10 cellular contexts compared by ENCODE assay signal in the genomic region with DNA sequence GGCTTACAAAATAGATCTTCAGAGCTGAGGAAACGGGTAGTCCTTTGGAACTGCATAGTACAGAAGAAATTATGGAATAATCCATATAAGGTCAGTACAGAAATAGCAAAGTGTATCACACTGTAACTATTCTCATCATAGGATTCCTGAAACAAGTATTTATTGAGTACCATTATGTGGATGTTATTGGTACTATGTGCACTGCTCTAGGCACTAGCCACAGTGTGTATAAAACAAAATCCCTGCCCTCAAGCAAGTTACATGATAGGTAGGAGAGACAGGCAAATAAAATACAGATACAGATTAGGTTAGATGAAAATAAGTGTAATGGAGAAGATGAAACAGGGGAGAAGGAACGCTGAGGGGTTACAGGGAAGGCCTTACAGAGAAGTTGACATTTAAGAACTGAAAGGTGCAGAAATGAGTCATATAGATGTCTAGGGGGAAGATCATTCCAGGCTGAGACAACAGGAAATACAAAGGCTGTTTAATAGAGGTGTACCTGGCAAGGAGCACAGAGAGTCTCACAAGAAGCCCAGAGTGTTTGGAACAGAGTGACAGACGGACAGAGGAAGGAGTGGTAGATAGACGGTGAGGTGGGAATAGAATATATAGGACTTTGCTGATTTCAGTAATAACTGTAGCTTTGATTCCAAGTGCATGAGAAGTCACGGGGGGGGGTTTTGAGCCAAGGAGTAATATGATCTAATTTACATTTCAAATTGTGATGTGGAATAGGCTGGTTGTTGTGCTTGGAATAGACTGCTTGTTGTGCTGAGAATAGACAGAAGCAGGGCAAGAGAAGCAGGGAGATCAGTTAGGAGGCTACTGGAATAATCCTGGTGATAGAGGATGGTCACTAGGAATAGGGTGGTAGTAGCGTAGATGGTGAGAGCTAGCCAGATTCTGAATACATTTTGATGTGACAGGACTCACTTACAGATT. TPM values are rescaled to one million over a fixed set of nuclear protein-coding genes. Genes with fewer than 3 reads are reported as not detected.
A peak's percentile ranks its signal among the peaks of the same experiment; 100 is the strongest.
DNase-seq lines count a peak whose midpoint lies in the region; ATAC-seq and TF ChIP-seq lines count a peak whose summit lies in the region.
"Had no signal": no experiment of that assay in that cellular context is flagged by ENCODE, and none has a peak within 500 bp of the region (broad histone marks: within the 10 kb centered on the region; RNA-seq: fewer than 3 reads in every experiment).

No MANE protein-coding gene starts in this region.

- H3K27me3 ChIP-seq in GM23248 (replicated peaks; ENCODE audit: insufficient read depth) (no peaks in the 10 kb centered on the region), MM.1S (replicated peaks; ENCODE audit: insufficient read depth, low read length) (no peaks in the 10 kb centered on the region)

- in situ Hi-C loops in GM23248 (cut with MboI): loop anchor here (10.0 kb wide), 1 partner anchor 208 kb away; no protein-coding TSS in a partner anchor

- peaks cover 39% of the 10 kb centered on the region for H3K4me1 Mint-ChIP-seq in Calu3 (ENCODE audit: low read depth, unreplicated experiment)

- H3F3A ChIP-seq in GM23248 (ENCODE audit: insufficient read depth): peaks cover 37% of the 10 kb centered on the region
- no peaks in the 10 kb centered on the region for H3F3A ChIP-seq in MM.1S (ENCODE audit: insufficient read depth, low read length)

- no peak for TF ChIP-seq CTCF in Calu3 (IDR thresholded peaks at IDR 0.05; ENCODE audit: unreplicated experiment)
- no peak for TF ChIP-seq CTCF in MM.1S (IDR thresholded peaks at IDR 0.05; ENCODE audit: low read length)

- no peaks in the 10 kb centered on the region for H4K20me1 ChIP-seq in GM23248 (ENCODE audit: insufficient read depth)
- no peaks in the 10 kb centered on the region for H4K20me1 ChIP-seq in MM.1S (ENCODE audit: insufficient read depth, low read length)

- H3K4me3 Mint-ChIP-seq in Calu3 (ENCODE audit: low read depth, unreplicated experiment): peak overlapping the region; percentile 34

- CTCF ChIA-PET in Calu3 (lab: Charles Lee): interaction anchor here (1.3 kb wide), 1 partner anchor 13 kb away, joined by 6 read pairs; a partner anchor contains a TSS

- intact Hi-C loops in Calu3 (cut with micrococcal nuclease; ENCODE audit: unreplicated experiment): no loop called here

- 0 out of 2 replicates have a peak overlapping the region, but pooled peaks have one; percentile 22 for H3K27ac ChIP-seq in GM23248
- H3K27ac ChIP-seq in MM.1S (ENCODE audit: low read length): no peak overlapping the region

- H3K4me1 ChIP-seq in GM23248 (ENCODE audit: insufficient read depth) (peaks cover 42% of the 10 kb centered on the region), MM.1S (ENCODE audit: low read length) (0 out of 2 replicates have a peak, but pooled peaks cover 3% of the 10 kb centered on the region)

- DNase-seq in Calu3: peak; percentile 6
- peak; percentile 44 for DNase-seq in GM23248
- DNase-seq in SW480 (ENCODE audit: low spot score): peak; percentile 8
- DNase-seq in kidney tubule cell (ENCODE audit: low spot score): peak; percentile 70
- no peak for DNase-seq in NCI-H82 (lab: John Stamatoyannopoulos, UW)
- DNase-seq in A172 (ENCODE audit: low spot score): no peak
- no peak for DNase-seq in MM.1S

- no peak for ATAC-seq in GM19035 (IDR thresholded peaks at IDR 0.05; ENCODE audit: unreplicated experiment)

- BruUV-seq in Calu3 (replicated peaks; lab: Mats Ljungman, UMichigan): no TSS peak

- H3K36me3 Mint-ChIP-seq in Calu3 (ENCODE audit: insufficient read depth, unreplicated experiment): peaks cover 6% of the 10 kb centered on the region

- 81 to 84% methylated on average over 6 of the region's 6 CpGs for WGBS in GM23248 (ENCODE audit: low coverage in 1 of 2, low lambda C conversion rate in 2 of 2, missing lambda C conversion rate in 2 of 2), 2 experiments

- H3K36me3 ChIP-seq in GM23248 (ENCODE audit: low read depth) (peaks cover 35% of the 10 kb centered on the region; the same call in 1 of the 2 replicates), MM.1S (replicated peaks; ENCODE audit: insufficient read depth, low read length) (no peaks in the 10 kb centered on the region; the same call in 1 of the 2 replicates)

- no peak overlapping the region for H3K9ac ChIP-seq in GM23248
- no peak overlapping the region for H3K9ac ChIP-seq in MM.1S (ENCODE audit: low read length)

- H3K27me3 Mint-ChIP-seq in Calu3 (ENCODE audit: unreplicated experiment): no peaks in the 10 kb centered on the region

- H3K9me2 ChIP-seq in GM23248 (ENCODE audit: insufficient read depth) (no peaks in the 10 kb centered on the region), MM.1S (replicated peaks; ENCODE audit: insufficient read depth, low read length) (no peaks in the 10 kb centered on the region)

- H3K4me3 ChIP-seq in GM23248 (no peak overlapping the region), MM.1S (ENCODE audit: low read length) (no peak overlapping the region)

- H3K9me3 ChIP-seq in GM23248 (ENCODE audit: low read depth) (no peaks in the 10 kb centered on the region), MM.1S (replicated peaks; ENCODE audit: insufficient read depth, low read length) (no peaks in the 10 kb centered on the region)

- H3K9me3 Mint-ChIP-seq in Calu3 (ENCODE audit: low read depth, unreplicated experiment): no peaks in the 10 kb centered on the region

- peak overlapping the region; percentile 58 for H3K27ac Mint-ChIP-seq in Calu3 (ENCODE audit: unreplicated experiment)

- H3K79me2 ChIP-seq in GM23248 (ENCODE audit: insufficient read depth) (no peaks in the 10 kb centered on the region), MM.1S (ENCODE audit: low read length) (no peaks in the 10 kb centered on the region)

- no peak overlapping the region for H2AFZ ChIP-seq in GM23248
- H2AFZ ChIP-seq in MM.1S (ENCODE audit: low read length): no peak overlapping the region

- H3K4me2 ChIP-seq in GM23248 (ENCODE audit: unreplicated experiment) (peak overlapping the region; percentile 36), MM.1S (ENCODE audit: low read depth, low read length) (no peak overlapping the region)

RNA-seq across cellular contexts. Expression of a gene that starts 13.7 kb away (rescaled TPM):
- total RNA-seq in Calu3 (2022): 33.9 and 40.3 TPM in 2 replicates
- 35.5 and 35.9 TPM in 2 replicates for total RNA-seq in GM23248 (2014; rRNA removed; shearing (Covaris generic))
- 46.9 and 48.6 TPM in 2 replicates for polyA plus RNA-seq in GM23248 (2016; fragmentation: Nextera tagmentation; extraction: Ambion mirVana)
- 23.6 and 28.1 TPM in 2 replicates for total RNA-seq in A172 (2014; rRNA removed; shearing (Covaris generic))

RNA-seq across cellular contexts. Expression of a gene that starts 41.2 kb away (rescaled TPM):
- total RNA-seq in Calu3 (2022): not detected in 2 replicates
- not detected in 2 replicates for total RNA-seq in GM23248 (2014; rRNA removed; shearing (Covaris generic))
- not detected in 2 replicates for polyA plus RNA-seq in GM23248 (2016; fragmentation: Nextera tagmentation; extraction: Ambion mirVana)
- total RNA-seq in A172 (2014; rRNA removed; shearing (Covaris generic)): not detected in 2 replicates
- total RNA-seq: activated CD8-positive, alpha-beta memory T cell treated with anti-CD3 and anti-CD28 coated beads for 36 hours; LHCN-M2 had no signal

Comparison
In these comparisons a context has a peak if more than half of its experiments do, and no peak if none do; other contexts are left out.
1. DNase-seq: peak in Calu3 (single experiment), GM23248 (single experiment), SW480 (single experiment) and kidney tubule cell (single experiment); none in NCI-H82 (single experiment), A172 (single experiment) and MM.1S (single experiment).